In the genomic region with DNA sequence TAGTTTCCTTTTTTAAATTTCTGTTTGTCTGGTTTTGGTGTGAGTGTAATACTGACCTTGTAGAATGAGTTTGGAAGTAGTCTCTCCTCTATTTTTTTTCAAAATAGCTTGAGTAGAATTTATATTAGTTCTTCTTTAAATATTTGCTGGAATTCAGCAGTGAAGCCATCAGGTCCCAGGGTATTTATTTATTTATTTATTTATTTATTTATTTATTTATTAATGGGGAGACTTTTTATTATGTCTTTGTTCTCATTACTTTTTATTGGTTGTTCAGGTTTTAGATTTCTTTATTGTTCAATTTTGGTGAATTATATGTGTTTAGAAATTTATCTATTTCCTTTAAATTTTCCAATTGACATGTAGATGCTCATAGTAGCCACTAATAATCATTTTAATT, we compare ENCODE assay signal across 27 cellular contexts.
"Had no signal": no experiment of that assay in that cellular context is flagged by ENCODE, and none has a peak within 500 bp of the region (broad histone marks: within the 10 kb centered on the region; RNA-seq: fewer than 3 reads in every experiment).

No MANE protein-coding gene starts in this region.

- DNase-seq: stimulated activated CD4-positive, alpha-beta T cell treated with anti-CD3 and anti-CD28 coated beads, Interleukin-2, amount 100 ng/mL, for 48 hours; stimulated activated CD4-positive, alpha-beta T cell treated with anti-CD3 and anti-CD28 coated beads, Interleukin-4, amount 100 ng/mL, for 1 hour; stimulated activated CD4-positive, alpha-beta T cell treated with anti-CD3 and anti-CD28 coated beads, Interleukin-4, amount 100 ng/mL, for 24 hours; stimulated activated CD4-positive, alpha-beta T cell treated with anti-CD3 and anti-CD28 coated beads, Interleukin-4, amount 100 ng/mL, for 4 hours; stimulated activated CD8-positive, alpha-beta memory T cell treated with anti-CD3 and anti-CD28 coated beads, Interleukin-4, amount 100 ng/mL, for 48 hours; stimulated activated naive B cell treated with anti-CD40 and anti-IgM and Interleukin-4, amounts not matched to agents 10 μg/mL and 1 μg/mL and 100 μg/mL, for 72 hours; stimulated activated naive CD4-positive, alpha-beta T cell; stimulated activated naive CD4-positive, alpha-beta T cell treated with Interleukin-2 at 50 U/mL for 16 hours; stimulated activated naive CD8-positive, alpha-beta T cell treated with anti-CD3 and anti-CD28 coated beads, Interleukin-15, amount 100 ng/mL, for 72 hours; stimulated activated naive CD8-positive, alpha-beta T cell treated with anti-CD3 and anti-CD28 coated beads, Interleukin-15, Interleukin-2, amounts not matched to agents 100 U/mL and 50 U/mL, for 24 hours; stomach; substantia nigra; testis; thyroid gland; tibial artery; transverse colon; trophoblast cell; upper lobe of left lung; upper lobe of right lung; uterus had no signal

- FAIRE-seq: urothelium cell line had no signal

- H3K27ac ChIP-seq: stomach, suprapubic skin, testis, thoracic aorta, thyroid gland, tibial artery, tibial nerve, transverse colon, upper lobe of left lung, upper lobe of right lung, uterus, vagina had no signal

- H3K9me3 ChIP-seq: suprapubic skin, testis, thoracic aorta, thyroid gland, tibial artery, tibial nerve, transverse colon, upper lobe of left lung, upper lobe of right lung, uterus, vagina had no signal

- H3K4me3 ChIP-seq: stomach, suprapubic skin, testis, thoracic aorta, thyroid gland, tibial artery, tibial nerve, transverse colon, upper lobe of left lung, upper lobe of right lung, uterus, vagina had no signal

- H3K4me1 ChIP-seq: stomach, suprapubic skin, testis, thyroid gland, tibial artery, tibial nerve, transverse colon, upper lobe of left lung, upper lobe of right lung, uterus, vagina had no signal

- H3K36me3 ChIP-seq: stomach, suprapubic skin, thoracic aorta, thyroid gland, tibial artery, tibial nerve, transverse colon, upper lobe of left lung, upper lobe of right lung, vagina had no signal

- ATAC-seq: stimulated activated effector memory CD8-positive, alpha-beta T cell treated with anti-CD3 and anti-CD28 coated beads, Interleukin-12 subunit alpha, Interleukin-12 subunit beta, amount 100 ng/mL, for 72 hours; stimulated activated memory B cell treated with anti-CD40 and anti-IgM and Interleukin-4, amounts not matched to agents 10 μg/mL and 1 μg/mL and 100 μg/mL, for 72 hours; stimulated activated naive B cell treated with anti-CD40 and anti-IgM and Interleukin-4, amounts not matched to agents 10 μg/mL and 1 μg/mL and 100 μg/mL, for 72 hours; stimulated activated naive CD8-positive, alpha-beta T cell treated with anti-CD3 and anti-CD28 coated beads, Interleukin-15, amount 100 ng/mL, for 72 hours; stimulated activated naive CD8-positive, alpha-beta T cell treated with anti-CD3 and anti-CD28 coated beads, Interleukin-15, Interleukin-2, amounts not matched to agents 100 U/mL and 50 U/mL, for 24 hours; upper lobe of right lung had no signal
